ENCODE assay signal across 9 cellular contexts in genomic region chr9:70080481-70081119, GRCh38. TPM values are rescaled to one million over a fixed set of nuclear protein-coding genes. Genes with fewer than 3 reads are reported as not detected.
DNase-seq lines count a peak whose midpoint lies in the region; ATAC-seq and TF ChIP-seq lines count a peak whose summit lies in the region.
"Had no signal": no experiment of that assay in that cellular context is flagged by ENCODE, and none has a peak within 500 bp of the region (broad histone marks: within the 10 kb centered on the region; RNA-seq: fewer than 3 reads in every experiment).

No MANE protein-coding gene starts in this region.

- TF ChIP-seq POLR2A in testis (IDR thresholded peaks at IDR 0.05) = no peak

- no peaks in the 10 kb centered on the region for H3K4me1 Mint-ChIP-seq in activated CD4-positive, alpha-beta T cell treated with anti-CD3 and anti-CD28 coated beads, Interleukin-2, amount 10 ng/mL, durations not matched to agents 24 days and 14 days

- no peak overlapping the region for H3K4me3 Mint-ChIP-seq in activated CD4-positive, alpha-beta T cell treated with anti-CD3 and anti-CD28 coated beads, Interleukin-2, amount 10 ng/mL, durations not matched to agents 24 days and 14 days

- H3K9ac ChIP-seq in Karpas-422 (ENCODE audit: low read length) = no peak overlapping the region

- DNase-seq in Karpas-422 (peak; percentile 23), SJSA1 (ENCODE audit: low read depth in 1 of 2, low spot score in 2 of 2) (peak; percentile 70 to 76), left cardiac atrium (peak; percentile 38), testis (peak; percentile 45), posterior vena cava (ENCODE audit: low spot score) (no peak)
- DNase-seq in activated CD4-positive, alpha-beta T cell treated with anti-CD3 and anti-CD28 coated beads, Interleukin-2, amount 10 ng/mL, durations not matched to agents 24 days and 14 days = no peak

- TF ChIP-seq CTCF in testis (IDR thresholded peaks at IDR 0.05) = no peak

- H3K36me3 Mint-ChIP-seq in activated CD4-positive, alpha-beta T cell treated with anti-CD3 and anti-CD28 coated beads, Interleukin-2, amount 10 ng/mL, durations not matched to agents 24 days and 14 days (ENCODE audit: low read depth) = no peaks in the 10 kb centered on the region
- H3K36me3 Mint-ChIP-seq: brain had no signal

- H2AFZ ChIP-seq in Karpas-422 (ENCODE audit: low read length) = no peak overlapping the region

- H3K4me1 ChIP-seq in Karpas-422 (ENCODE audit: low read length) (no peaks in the 10 kb centered on the region), SJSA1 (replicated peaks) (peaks cover 33% of the 10 kb centered on the region), testis (peaks cover 52% of the 10 kb centered on the region)

- no peaks in the 10 kb centered on the region for H3K79me2 ChIP-seq in Karpas-422 (ENCODE audit: low read length)

- WGBS in testis, 2 donors = 37 to 42% methylated on average over 5 of the region's 5 CpGs

- ATAC-seq in left cardiac atrium = peak; percentile 94 to 96
- no peak for ATAC-seq in HG03175 (IDR thresholded peaks at IDR 0.05; ENCODE audit: unreplicated experiment)
- no peak for ATAC-seq in GM21619 (IDR thresholded peaks at IDR 0.05; ENCODE audit: unreplicated experiment)

- no peaks in the 10 kb centered on the region for H3K9me3 Mint-ChIP-seq in activated CD4-positive, alpha-beta T cell treated with anti-CD3 and anti-CD28 coated beads, Interleukin-2, amount 10 ng/mL, durations not matched to agents 24 days and 14 days
- H3K9me3 Mint-ChIP-seq: brain had no signal

- H3K4me3 ChIP-seq in Karpas-422 (ENCODE audit: low read length) = no peak overlapping the region
- H3K4me3 ChIP-seq in SJSA1 = no peak overlapping the region
- no peak overlapping the region for H3K4me3 ChIP-seq in testis

- H3K27ac ChIP-seq in Karpas-422 (ENCODE audit: low read length) (no peak overlapping the region), SJSA1 (peak overlapping the region; percentile 93), testis (peak overlapping the region; percentile 51 to 84)

- H3K9me3 ChIP-seq in Karpas-422 (ENCODE audit: low read length) (no peaks in the 10 kb centered on the region), SJSA1 (replicated peaks) (no peaks in the 10 kb centered on the region), testis (no peaks in the 10 kb centered on the region)

- no peaks in the 10 kb centered on the region for H3K36me3 ChIP-seq in Karpas-422 (ENCODE audit: insufficient read depth, low read length)
- H3K36me3 ChIP-seq in SJSA1 = no peaks in the 10 kb centered on the region
- no peaks in the 10 kb centered on the region for H3K36me3 ChIP-seq in testis (ENCODE audit: low read depth, missing control alignments)

- H3K27me3 Mint-ChIP-seq in activated CD4-positive, alpha-beta T cell treated with anti-CD3 and anti-CD28 coated beads, Interleukin-2, amount 10 ng/mL, durations not matched to agents 24 days and 14 days = peaks cover 4% of the 10 kb centered on the region
- H3K27me3 Mint-ChIP-seq: brain had no signal

- H3K27me3 ChIP-seq in Karpas-422 (ENCODE audit: low read length) = no peaks in the 10 kb centered on the region
- no peaks in the 10 kb centered on the region for H3K27me3 ChIP-seq in SJSA1 (replicated peaks)
- no peaks in the 10 kb centered on the region for H3K27me3 ChIP-seq in testis

- intact Hi-C loops in left cardiac atrium (cut with DNase I) (no loop called here), testis (cut with DNase I; ENCODE audit: low total_unique reads) (no loop called here), posterior vena cava (cut with DNase I) (no loop called here)
- intact Hi-C loops in activated CD4-positive, alpha-beta T cell treated with anti-CD3 and anti-CD28 coated beads, Interleukin-2, amount 10 ng/mL, durations not matched to agents 24 days and 14 days (cut with micrococcal nuclease) = no loop called here

- H3K27ac Mint-ChIP-seq in activated CD4-positive, alpha-beta T cell treated with anti-CD3 and anti-CD28 coated beads, Interleukin-2, amount 10 ng/mL, durations not matched to agents 24 days and 14 days = no peak overlapping the region

- no peaks in the 10 kb centered on the region for H3K9me2 ChIP-seq in Karpas-422 (replicated peaks; ENCODE audit: insufficient read depth, low read length)

- H3K4me2 ChIP-seq in Karpas-422 (ENCODE audit: low read depth, low read length, poor library complexity, severe bottlenecking) = no peak overlapping the region

- no peaks in the 10 kb centered on the region for H4K20me1 ChIP-seq in Karpas-422 (ENCODE audit: insufficient read depth, low read depth, low read length)

RNA-seq across cellular contexts. Expression of gene MAMDC2, which starts 37.0 kb away (rescaled TPM):
- not detected in 2 replicates for total RNA-seq in Karpas-422 (2014; rRNA removed; shearing (Covaris generic); ENCODE audit: low replicate concordance)
- total RNA-seq in SJSA1 (2014; rRNA removed; shearing (Covaris generic)) = not detected in 2 replicates
- 10 to 100 TPM; 12.3 to 19.6 TPM for total RNA-seq in left cardiac atrium
- total RNA-seq in testis = 10 to 100 TPM; 13.7 to 28.3 TPM
- 15.1 TPM for polyA plus RNA-seq in testis (ENCODE audit: insufficient read depth, low read depth, low replicate concordance)
- total RNA-seq in posterior vena cava = 10 to 100 TPM; 13.4 to 48.1 TPM
- total RNA-seq in activated CD4-positive, alpha-beta T cell treated with anti-CD3 and anti-CD28 coated beads, Interleukin-2, amount 10 ng/mL, durations not matched to agents 24 days and 14 days = not detected in 2 replicates

Comparison
In these comparisons a context has a peak if more than half of its experiments do, and no peak if none do; other contexts are left out.
1. DNase-seq: peak in Karpas-422 (single experiment), SJSA1 (2 of 2), left cardiac atrium (single experiment) and testis (single experiment); none in posterior vena cava (single experiment) and activated CD4-positive, alpha-beta T cell treated with anti-CD3 and anti-CD28 coated beads, Interleukin-2, amount 10 ng/mL, durations not matched to agents 24 days and 14 days (single experiment).
2. ATAC-seq: peak in left cardiac atrium (2 of 2); none in HG03175 (single experiment) and GM21619 (single experiment).
3. RNA of gene MAMDC2, which starts 37.0 kb away (total RNA-seq): 13.4 to 48.1 TPM in posterior vena cava, 13.7 to 28.3 TPM in testis and 12.3 to 19.6 TPM in left cardiac atrium; not detected in SJSA1, not detected in Karpas-422 and not detected in activated CD4-positive, alpha-beta T cell treated with anti-CD3 and anti-CD28 coated beads, Interleukin-2, amount 10 ng/mL, durations not matched to agents 24 days and 14 days; every median in the first group is over 10 times any median in the second.